Comparison of ENCODE assay signal across 9 cellular contexts in the genomic region with DNA sequence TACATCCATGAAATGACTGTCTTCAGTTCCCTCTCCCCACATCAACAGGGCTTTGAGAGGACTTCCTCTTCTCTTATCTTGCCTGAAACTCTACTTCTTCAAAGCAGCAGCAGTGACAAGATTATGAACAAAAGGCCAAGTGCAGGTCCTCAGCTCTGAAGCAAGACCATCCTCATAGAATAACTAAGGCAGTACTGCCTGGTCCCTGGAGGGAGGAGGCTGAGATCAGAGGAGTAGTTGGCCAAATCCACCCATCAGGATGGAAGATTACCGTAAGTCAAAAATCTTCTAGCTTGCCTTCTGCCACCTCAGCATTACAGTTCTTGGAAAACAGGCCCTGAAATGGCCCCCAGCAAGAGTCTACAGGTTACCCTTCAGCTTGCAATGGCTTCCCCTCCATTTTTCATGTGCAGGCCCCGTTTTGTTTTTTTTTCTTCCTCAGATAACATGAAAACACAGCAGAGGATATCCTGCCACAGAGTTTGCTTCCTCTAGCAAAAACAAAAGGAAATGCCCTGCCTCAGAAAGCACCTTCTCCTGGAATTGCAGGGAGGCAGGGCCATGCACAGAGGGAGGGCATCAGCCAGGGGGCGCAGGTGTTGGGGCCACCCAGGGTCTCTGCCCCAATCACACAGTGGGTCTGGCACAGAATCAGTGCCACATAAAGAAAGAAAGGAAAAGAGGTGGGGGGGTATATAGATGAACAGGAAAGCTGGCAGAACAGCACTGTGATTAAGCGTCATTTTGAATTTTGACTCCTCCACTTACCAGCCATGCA. TPM values are rescaled to one million over a fixed set of nuclear protein-coding genes. Genes with fewer than 3 reads are reported as not detected.
DNase-seq lines count a peak whose midpoint lies in the region; ATAC-seq and TF ChIP-seq lines count a peak whose summit lies in the region.
"Had no signal": no experiment of that assay in that cellular context is flagged by ENCODE, and none has a peak within 500 bp of the region (broad histone marks: within the 10 kb centered on the region; RNA-seq: fewer than 3 reads in every experiment).

No MANE protein-coding gene starts in this region.

- H3K9me3 Mint-ChIP-seq in activated CD8-positive, alpha-beta memory T cell treated with anti-CD3 and anti-CD28 coated beads, Interleukin-2, amount 10 ng/mL, durations not matched to agents 7 days and 5 days (ENCODE audit: low read depth), result no peaks in the 10 kb centered on the region
- no peaks in the 10 kb centered on the region for H3K9me3 Mint-ChIP-seq in endothelial cell (ENCODE audit: unreplicated experiment)

- H3K79me2 ChIP-seq in MM.1S (ENCODE audit: low read length), result no peaks in the 10 kb centered on the region

- peak overlapping the region in 2 of 4 donors; percentile 7 to 33 for H3K27ac ChIP-seq in transverse colon
- no peak overlapping the region for H3K27ac ChIP-seq in MM.1S (ENCODE audit: low read length)

- ATAC-seq in activated CD8-positive, alpha-beta memory T cell treated with anti-CD3 and anti-CD28 coated beads, Interleukin-2, amount 10 ng/mL, durations not matched to agents 7 days and 5 days, result peak; percentile 48
- peak; percentile 37 for ATAC-seq in stimulated activated naive CD8-positive, alpha-beta T cell treated with anti-CD3 and anti-CD28 coated beads, Interleukin-15, Interleukin-2, amounts not matched to agents 100 U/mL and 50 U/mL, for 24 hours
- ATAC-seq in GM21529 (IDR thresholded peaks at IDR 0.05; ENCODE audit: unreplicated experiment), result no peak

- no peaks in the 10 kb centered on the region for H4K20me1 ChIP-seq in MM.1S (ENCODE audit: insufficient read depth, low read length)

- H3K4me2 ChIP-seq in MM.1S (ENCODE audit: low read depth, low read length), result no peak overlapping the region

- H2AFZ ChIP-seq in MM.1S (ENCODE audit: low read length), result no peak overlapping the region

- no peak for TF ChIP-seq EP300 in transverse colon (IDR thresholded peaks at IDR 0.05; ENCODE audit: low read depth)

- no peak for DNase-seq in activated CD8-positive, alpha-beta memory T cell treated with anti-CD3 and anti-CD28 coated beads, Interleukin-2, amount 10 ng/mL, durations not matched to agents 7 days and 5 days
- no peak for DNase-seq in activated CD8-positive, alpha-beta memory T cell treated with anti-CD3 and anti-CD28 coated beads for 24 hours
- peak; percentile 71 for DNase-seq in UCSD-AML1 (lab: John Stamatoyannopoulos, UW; ENCODE audit: unreplicated experiment)
- DNase-seq in endothelial cell (ENCODE audit: low spot score), result peak; percentile 70
- DNase-seq in stimulated activated naive CD8-positive, alpha-beta T cell treated with anti-CD3 and anti-CD28 coated beads, Interleukin-15, Interleukin-2, amounts not matched to agents 100 U/mL and 50 U/mL, for 24 hours, result peak; percentile 11
- DNase-seq in transverse colon, result no peak
- no peak for DNase-seq in MM.1S
- DNase-seq: NCI-H2171 treated with DMSO at 0.1 percent for 48 hours had no signal

- TF ChIP-seq CTCF in endothelial cell (IDR thresholded peaks at IDR 0.05; ENCODE audit: unreplicated experiment) (peak; percentile 34), transverse colon (IDR thresholded peaks at IDR 0.05) (no peak), MM.1S (IDR thresholded peaks at IDR 0.05; ENCODE audit: low read length) (no peak)

- H3K27me3 ChIP-seq in transverse colon, result no peaks in the 10 kb centered on the region
- H3K27me3 ChIP-seq in MM.1S (replicated peaks; ENCODE audit: insufficient read depth, low read length), result no peaks in the 10 kb centered on the region

- H3K4me1 Mint-ChIP-seq in activated CD8-positive, alpha-beta memory T cell treated with anti-CD3 and anti-CD28 coated beads, Interleukin-2, amount 10 ng/mL, durations not matched to agents 7 days and 5 days, result peaks cover 26% of the 10 kb centered on the region
- peaks cover 78% of the 10 kb centered on the region for H3K4me1 Mint-ChIP-seq in endothelial cell (ENCODE audit: unreplicated experiment)

- H3K4me3 ChIP-seq in transverse colon (no peak overlapping the region), MM.1S (ENCODE audit: low read length) (no peak overlapping the region)

- WGBS in transverse colon (ENCODE audit: low coverage in 1 of 2), 2 donors, result 84 to 87% methylated on average over 3 to 4 of the region's 4 CpGs

- peak overlapping the region; percentile 11 for H3K4me3 Mint-ChIP-seq in activated CD8-positive, alpha-beta memory T cell treated with anti-CD3 and anti-CD28 coated beads, Interleukin-2, amount 10 ng/mL, durations not matched to agents 7 days and 5 days
- peak overlapping the region; percentile 80 for H3K4me3 Mint-ChIP-seq in endothelial cell (ENCODE audit: unreplicated experiment)

- peaks cover 4% of the 10 kb centered on the region for H3K36me3 Mint-ChIP-seq in activated CD8-positive, alpha-beta memory T cell treated with anti-CD3 and anti-CD28 coated beads, Interleukin-2, amount 10 ng/mL, durations not matched to agents 7 days and 5 days
- peaks cover 76% of the 10 kb centered on the region for H3K36me3 Mint-ChIP-seq in endothelial cell (ENCODE audit: low read depth, unreplicated experiment)

- no peaks in the 10 kb centered on the region for H3K27me3 Mint-ChIP-seq in activated CD8-positive, alpha-beta memory T cell treated with anti-CD3 and anti-CD28 coated beads, Interleukin-2, amount 10 ng/mL, durations not matched to agents 7 days and 5 days
- peaks cover 13% of the 10 kb centered on the region for H3K27me3 Mint-ChIP-seq in endothelial cell (ENCODE audit: unreplicated experiment)

- CTCF ChIA-PET in activated CD8-positive, alpha-beta memory T cell treated with anti-CD3 and anti-CD28 coated beads, Interleukin-2, amount 10 ng/mL, durations not matched to agents 7 days and 5 days (lab: Charles Lee), result interaction anchor here (0.7 to 8.7 kb wide), 11 partner anchors 12 to 59 kb away, joined by 3 to 47 read pairs (median 5); a partner anchor contains a TSS

- no peaks in the 10 kb centered on the region for H3F3A ChIP-seq in MM.1S (ENCODE audit: insufficient read depth, low read length)

- H3K4me1 ChIP-seq in transverse colon, result peaks cover 0 to 6% (median 0%) of the 10 kb centered on the region in 4 donors
- H3K4me1 ChIP-seq in MM.1S (ENCODE audit: low read length), result 0 out of 2 replicates have a peak, but pooled peaks cover 5% of the 10 kb centered on the region

- in situ Hi-C loops in transverse colon (cut with MboI; ENCODE audit: low pct_ligation_motif_present in 1 of 4, low pct_unique_long_range_greater_than_20kb in 1 of 4, low sequenced_read_pairs in 3 of 4), result no loop called here

- TF ChIP-seq POLR2A in transverse colon (IDR thresholded peaks at IDR 0.05), result no peak

- H3K36me3 ChIP-seq in transverse colon (no peaks in the 10 kb centered on the region), MM.1S (replicated peaks; ENCODE audit: insufficient read depth, low read length) (no peaks in the 10 kb centered on the region)

- H3K9me2 ChIP-seq in MM.1S (replicated peaks; ENCODE audit: insufficient read depth, low read length), result no peaks in the 10 kb centered on the region

- intact Hi-C loops in transverse colon (cut with DNase I; ENCODE audit: low total_unique reads), result no loop called here

- peak overlapping the region; percentile 84 for H3K27ac Mint-ChIP-seq in activated CD8-positive, alpha-beta memory T cell treated with anti-CD3 and anti-CD28 coated beads, Interleukin-2, amount 10 ng/mL, durations not matched to agents 7 days and 5 days
- peak overlapping the region; percentile 98 for H3K27ac Mint-ChIP-seq in endothelial cell (ENCODE audit: unreplicated experiment)

- no peak overlapping the region for H3K9ac ChIP-seq in MM.1S (ENCODE audit: low read length)

- H3K9me3 ChIP-seq in transverse colon (no peaks in the 10 kb centered on the region), MM.1S (replicated peaks; ENCODE audit: insufficient read depth, low read length) (no peaks in the 10 kb centered on the region)

RNA-seq across cellular contexts. Expression of a gene that starts 40.0 kb away (rescaled TPM):
- total RNA-seq in activated CD8-positive, alpha-beta memory T cell treated with anti-CD3 and anti-CD28 coated beads, Interleukin-2, amount 10 ng/mL, durations not matched to agents 7 days and 5 days, result 1 to 10 TPM; 3.0 to 5.7 TPM
- total RNA-seq in endothelial cell (ENCODE audit: unreplicated experiment), result 200 TPM
- 1 to 10 TPM in 3 of 4 donors, under 1 TPM in 1; 0.75 to 4.4 (median 2.6) TPM for total RNA-seq in transverse colon

RNA-seq across cellular contexts. Expression of a gene that starts 58.3 kb away (rescaled TPM):
- 10 to 100 TPM; 26.0 to 34.0 TPM for total RNA-seq in activated CD8-positive, alpha-beta memory T cell treated with anti-CD3 and anti-CD28 coated beads, Interleukin-2, amount 10 ng/mL, durations not matched to agents 7 days and 5 days
- total RNA-seq in endothelial cell (ENCODE audit: unreplicated experiment), result 57.1 TPM
- 10 to 100 TPM in 1 of 4 donors, 1 to 10 TPM in 3; 6.0 to 10.8 (median 9.0) TPM for total RNA-seq in transverse colon

Comparison
In these comparisons a context has a peak if more than half of its experiments do, and no peak if none do; other contexts are left out.
1. DNase-seq: peak in UCSD-AML1 (single experiment), endothelial cell (single experiment) and stimulated activated naive CD8-positive, alpha-beta T cell treated with anti-CD3 and anti-CD28 coated beads, Interleukin-15, Interleukin-2, amounts not matched to agents 100 U/mL and 50 U/mL, for 24 hours (single experiment); none in activated CD8-positive, alpha-beta memory T cell treated with anti-CD3 and anti-CD28 coated beads, Interleukin-2, amount 10 ng/mL, durations not matched to agents 7 days and 5 days (single experiment), activated CD8-positive, alpha-beta memory T cell treated with anti-CD3 and anti-CD28 coated beads for 24 hours (single experiment), transverse colon (single experiment) and MM.1S (single experiment).
2. RNA of a gene that starts 40.0 kb away (total RNA-seq): 200 TPM in endothelial cell (single experiment); 3.0 to 5.7 TPM in activated CD8-positive, alpha-beta memory T cell treated with anti-CD3 and anti-CD28 coated beads, Interleukin-2, amount 10 ng/mL, durations not matched to agents 7 days and 5 days and 0.75 to 4.4 TPM in transverse colon; every median in the first group is over 10 times any median in the second.